ENCODE assay signal across 14 cellular contexts in the genomic region with DNA sequence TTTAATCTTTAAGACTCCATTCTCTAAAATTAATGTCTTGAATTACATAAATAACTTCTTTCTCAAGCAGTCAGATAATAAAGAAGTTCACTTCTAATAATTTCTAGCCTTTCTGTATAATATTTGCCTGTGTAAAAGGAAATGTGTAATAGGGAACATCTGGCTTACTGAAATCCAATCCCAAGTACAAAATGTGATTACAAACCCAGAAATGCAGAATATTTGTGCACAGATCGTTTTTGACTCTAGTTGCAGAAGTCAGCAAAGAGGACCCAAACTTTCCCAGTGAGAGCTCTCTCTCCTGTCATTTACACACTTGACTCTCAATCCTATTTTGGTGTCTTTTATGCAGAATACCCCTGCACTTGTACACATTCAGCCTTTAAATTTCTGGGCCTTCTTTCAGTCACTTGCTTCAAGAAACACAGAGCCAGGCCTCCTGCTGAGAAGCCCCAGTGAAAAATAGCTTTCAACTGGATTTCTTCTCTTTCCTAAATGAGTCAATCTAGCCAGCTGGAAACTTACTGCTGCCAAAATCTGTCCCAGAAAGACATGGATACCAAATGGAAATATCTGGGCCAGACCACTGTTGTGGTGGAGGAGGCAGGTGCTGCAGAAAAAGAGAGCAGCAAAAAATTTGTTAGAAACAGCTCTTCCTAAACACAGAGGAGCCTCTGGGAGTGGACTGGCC.
DNase-seq lines count a peak whose midpoint lies in the region; ATAC-seq and TF ChIP-seq lines count a peak whose summit lies in the region.
"Had no signal": no experiment of that assay in that cellular context is flagged by ENCODE, and none has a peak within 500 bp of the region (broad histone marks: within the 10 kb centered on the region; RNA-seq: fewer than 3 reads in every experiment).

No MANE protein-coding gene starts in this region.

- H3K27me3 Mint-ChIP-seq in mesothelial cell of epicardium (ENCODE audit: low read depth) (no peaks in the 10 kb centered on the region), type B pancreatic cell (no peaks in the 10 kb centered on the region)
- H3K27me3 Mint-ChIP-seq: activated naive CD8-positive, alpha-beta T cell treated with anti-CD3 and anti-CD28 coated beads, Interleukin-2, amount 10 ng/mL, durations not matched to agents 7 days and 5 days had no signal

- H3K36me3 Mint-ChIP-seq in mesothelial cell of epicardium (peaks cover 53% of the 10 kb centered on the region), type B pancreatic cell (peaks cover 50% of the 10 kb centered on the region)

- no peak for ATAC-seq in GM19395 (IDR thresholded peaks at IDR 0.05; ENCODE audit: unreplicated experiment)

- peaks cover 13% of the 10 kb centered on the region for H3K4me1 Mint-ChIP-seq in mesothelial cell of epicardium
- H3K4me1 Mint-ChIP-seq in type B pancreatic cell (ENCODE audit: unreplicated experiment): peaks cover 36% of the 10 kb centered on the region

- peak overlapping the region; percentile 60 for H3K4me3 ChIP-seq in SK-N-MC
- no peak overlapping the region for H3K4me3 ChIP-seq in coronary artery
- H3K4me3 ChIP-seq: prostate gland had no signal

- no peak for TF ChIP-seq CTCF in coronary artery (IDR thresholded peaks at IDR 0.05)
- no peak for TF ChIP-seq CTCF in mesothelial cell of epicardium (IDR thresholded peaks at IDR 0.05; ENCODE audit: unreplicated experiment)
- no peak for TF ChIP-seq CTCF in type B pancreatic cell (conservative IDR thresholded peaks at IDR 0.05)
- TF ChIP-seq CTCF in GM10266 (IDR thresholded peaks at IDR 0.05; ENCODE audit: control insufficient read depth, insufficient read depth, low read depth, missing control alignments): no peak

- H3K9ac ChIP-seq in SK-N-MC (ENCODE audit: insufficient read length): peak overlapping the region; percentile 14

- no peaks in the 10 kb centered on the region for H3K9me3 ChIP-seq in SK-N-MC (ENCODE audit: low read depth, low read length)
- H3K9me3 ChIP-seq: prostate gland had no signal

- peak; percentile 48 for DNase-seq in SK-N-MC (ENCODE audit: low read depth, low spot score)
- DNase-seq in coronary artery (ENCODE audit: low spot score): no peak
- DNase-seq in mesothelial cell of epicardium (ENCODE audit: low spot score in 2 of 2, unreplicated experiment in 2 of 2): no peak
- DNase-seq in type B pancreatic cell (ENCODE audit: extremely low spot score, unreplicated experiment): no peak
- no peak for DNase-seq in NK-92 (lab: John Stamatoyannopoulos, UW; ENCODE audit: unreplicated experiment)
- no peak for DNase-seq in GM10266 (ENCODE audit: extremely low spot score)
- DNase-seq: activated naive CD8-positive, alpha-beta T cell treated with anti-CD3 and anti-CD28 coated beads, Interleukin-2, amount 10 ng/mL, durations not matched to agents 7 days and 5 days; DMS79 treated with DMSO at 0.1 percent for 48 hours; erythroblast; NCI-H1105 treated with DMSO at 0.1 percent for 48 hours; T-helper 2 cell had no signal

- peak overlapping the region; percentile 65 for H3K27ac Mint-ChIP-seq in mesothelial cell of epicardium
- peak overlapping the region; percentile 42 for H3K27ac Mint-ChIP-seq in type B pancreatic cell
- H3K27ac Mint-ChIP-seq: activated naive CD8-positive, alpha-beta T cell treated with anti-CD3 and anti-CD28 coated beads, Interleukin-2, amount 10 ng/mL, durations not matched to agents 7 days and 5 days had no signal

- H3K4me3 Mint-ChIP-seq in mesothelial cell of epicardium (no peak overlapping the region), type B pancreatic cell (no peak overlapping the region)
- H3K4me3 Mint-ChIP-seq: activated naive CD8-positive, alpha-beta T cell treated with anti-CD3 and anti-CD28 coated beads, Interleukin-2, amount 10 ng/mL, durations not matched to agents 7 days and 5 days had no signal

- H3K27ac ChIP-seq in SK-N-MC (peak overlapping the region; percentile 88), coronary artery (peak overlapping the region; percentile 43 to 85)
- H3K27ac ChIP-seq: HL-60, prostate gland had no signal

- H3K36me3 ChIP-seq in SK-N-MC (ENCODE audit: insufficient read depth, low read length): peaks cover 51% of the 10 kb centered on the region
- H3K36me3 ChIP-seq: prostate gland had no signal

- H3K9me3 Mint-ChIP-seq in mesothelial cell of epicardium: no peaks in the 10 kb centered on the region
- peaks cover 3% of the 10 kb centered on the region for H3K9me3 Mint-ChIP-seq in type B pancreatic cell
- H3K9me3 Mint-ChIP-seq: activated naive CD8-positive, alpha-beta T cell treated with anti-CD3 and anti-CD28 coated beads, Interleukin-2, amount 10 ng/mL, durations not matched to agents 7 days and 5 days had no signal
